ENCODE assay signal across 9 cellular contexts in genomic region chrX:40644175-40644574, GRCh38. TPM values are rescaled to one million over a fixed set of nuclear protein-coding genes. Genes with fewer than 3 reads are reported as not detected.
DNase-seq lines count a peak whose midpoint lies in the region; ATAC-seq, FAIRE-seq and TF ChIP-seq lines count a peak whose summit lies in the region.
"Had no signal": no experiment of that assay in that cellular context is flagged by ENCODE, and none has a peak within 500 bp of the region (broad histone marks: within the 10 kb centered on the region; RNA-seq: fewer than 3 reads in every experiment).

No MANE protein-coding gene starts in this region.

- H3K36me3 ChIP-seq in keratinocyte (ENCODE audit: control insufficient read depth in 2 of 2, extremely low read depth in 1 of 2, insufficient read depth in 2 of 2, low read length in 2 of 2) = peaks cover 2 to 11% of the 10 kb centered on the region in 2 experiments

- H3K4me3 ChIP-seq in keratinocyte (ENCODE audit: control insufficient read depth in 2 of 3, extremely low read depth in 1 of 3, insufficient read depth in 2 of 3, low read depth in 1 of 3, low read length in 3 of 3) = peak overlapping the region in 1 of 3 experiments; percentile 62

- peak overlapping the region; percentile 86 for H3K4me2 ChIP-seq in keratinocyte (ENCODE audit: control insufficient read depth, extremely low read depth, insufficient read depth, low read depth, low read length)

- no peak overlapping the region for H3K27ac ChIP-seq in keratinocyte (ENCODE audit: control insufficient read depth, insufficient read depth, low read length)

- H4K20me1 ChIP-seq in keratinocyte (ENCODE audit: control insufficient read depth, extremely low read depth, insufficient read depth, low read length) = peaks cover 4% of the 10 kb centered on the region

- dilution Hi-C loops in keratinocyte (cut with MboI; ENCODE audit: extremely low pct_ligation_motif_present, low sequenced_read_pairs) = no loop called here

- DNase-seq in activated T-cell treated with anti-CD3 and anti-CD28 coated beads, Interleukin-2, amount 50 U/mL, for 24 hours = no peak
- no peak for DNase-seq in activated T-cell treated with anti-CD3 and anti-CD28 coated beads, Interleukin-2, amount 50 U/mL, for 48 hours
- DNase-seq in activated naive CD8-positive, alpha-beta T cell treated with anti-CD3 and anti-CD28 coated beads, Interleukin-2, amount 10 ng/mL, durations not matched to agents 7 days and 5 days = no peak
- DNase-seq in keratinocyte (ENCODE audit: low read depth, low spot score) (no peak), type B pancreatic cell (ENCODE audit: extremely low spot score, unreplicated experiment) (no peak), NCI-H524 treated with DMSO at 0.1 percent for 48 hours (lab: John Stamatoyannopoulos, UW) (no peak), mucosa of gallbladder (ENCODE audit: low spot score) (no peak), NCI-H1417 treated with DMSO at 0.1 percent for 48 hours (lab: John Stamatoyannopoulos, UW) (no peak)

- POLR2A ChIA-PET in activated naive CD8-positive, alpha-beta T cell treated with anti-CD3 and anti-CD28 coated beads, Interleukin-2, amount 10 ng/mL, durations not matched to agents 7 days and 5 days (lab: Charles Lee) = interaction anchor here (1.4 kb wide), 1 partner anchor 63 kb away, joined by 4 read pairs; the partner anchor contains the start of gene ATP6AP2

- H3K27me3 Mint-ChIP-seq in activated T-cell treated with anti-CD3 and anti-CD28 coated beads, Interleukin-2, amount 50 U/mL, for 24 hours = peaks cover 5% of the 10 kb centered on the region
- H3K27me3 Mint-ChIP-seq in activated naive CD8-positive, alpha-beta T cell treated with anti-CD3 and anti-CD28 coated beads, Interleukin-2, amount 10 ng/mL, durations not matched to agents 7 days and 5 days = no peaks in the 10 kb centered on the region
- no peaks in the 10 kb centered on the region for H3K27me3 Mint-ChIP-seq in type B pancreatic cell

- H2AFZ ChIP-seq in keratinocyte (ENCODE audit: control insufficient read depth, low read length) = no peak overlapping the region

- no peaks in the 10 kb centered on the region for H3K9me3 ChIP-seq in keratinocyte (ENCODE audit: control insufficient read depth, low read depth, low read length)

- peaks cover 58% of the 10 kb centered on the region for H3K4me1 Mint-ChIP-seq in activated T-cell treated with anti-CD3 and anti-CD28 coated beads, Interleukin-2, amount 50 U/mL, for 24 hours (ENCODE audit: low read depth)
- peaks cover 19% of the 10 kb centered on the region for H3K4me1 Mint-ChIP-seq in activated naive CD8-positive, alpha-beta T cell treated with anti-CD3 and anti-CD28 coated beads, Interleukin-2, amount 10 ng/mL, durations not matched to agents 7 days and 5 days
- peaks cover 16% of the 10 kb centered on the region for H3K4me1 Mint-ChIP-seq in type B pancreatic cell (ENCODE audit: unreplicated experiment)

- ATAC-seq in activated naive CD8-positive, alpha-beta T cell treated with anti-CD3 and anti-CD28 coated beads, Interleukin-2, amount 10 ng/mL, durations not matched to agents 7 days and 5 days (ENCODE audit: low read depth) = no peak

- no peak for FAIRE-seq in keratinocyte (lab: Jason Lieb, UNC)

- peak overlapping the region; percentile 87 for H3K27ac Mint-ChIP-seq in activated T-cell treated with anti-CD3 and anti-CD28 coated beads, Interleukin-2, amount 50 U/mL, for 24 hours
- peak overlapping the region; percentile 90 for H3K27ac Mint-ChIP-seq in activated naive CD8-positive, alpha-beta T cell treated with anti-CD3 and anti-CD28 coated beads, Interleukin-2, amount 10 ng/mL, durations not matched to agents 7 days and 5 days
- peak overlapping the region; percentile 6 for H3K27ac Mint-ChIP-seq in type B pancreatic cell

- peak overlapping the region; percentile 2 for H3K9ac ChIP-seq in keratinocyte (ENCODE audit: control insufficient read depth, extremely low read depth, insufficient read depth, low read length)

- H3K36me3 Mint-ChIP-seq in activated T-cell treated with anti-CD3 and anti-CD28 coated beads, Interleukin-2, amount 50 U/mL, for 24 hours (ENCODE audit: low read depth) = peaks cover 57% of the 10 kb centered on the region
- H3K36me3 Mint-ChIP-seq in activated naive CD8-positive, alpha-beta T cell treated with anti-CD3 and anti-CD28 coated beads, Interleukin-2, amount 10 ng/mL, durations not matched to agents 7 days and 5 days = peaks cover 20% of the 10 kb centered on the region
- H3K36me3 Mint-ChIP-seq in type B pancreatic cell = peaks cover 8% of the 10 kb centered on the region

- H3K9me1 ChIP-seq in keratinocyte (ENCODE audit: control insufficient read depth, extremely low read depth, insufficient read depth, low read length) = no peaks in the 10 kb centered on the region

- no peaks in the 10 kb centered on the region for H3K9me3 Mint-ChIP-seq in activated T-cell treated with anti-CD3 and anti-CD28 coated beads, Interleukin-2, amount 50 U/mL, for 24 hours
- no peaks in the 10 kb centered on the region for H3K9me3 Mint-ChIP-seq in activated naive CD8-positive, alpha-beta T cell treated with anti-CD3 and anti-CD28 coated beads, Interleukin-2, amount 10 ng/mL, durations not matched to agents 7 days and 5 days
- no peaks in the 10 kb centered on the region for H3K9me3 Mint-ChIP-seq in type B pancreatic cell

- H3K4me3 Mint-ChIP-seq in activated T-cell treated with anti-CD3 and anti-CD28 coated beads, Interleukin-2, amount 50 U/mL, for 24 hours = peak overlapping the region; percentile 57
- peak overlapping the region; percentile 91 for H3K4me3 Mint-ChIP-seq in activated naive CD8-positive, alpha-beta T cell treated with anti-CD3 and anti-CD28 coated beads, Interleukin-2, amount 10 ng/mL, durations not matched to agents 7 days and 5 days
- H3K4me3 Mint-ChIP-seq in type B pancreatic cell = peak overlapping the region; percentile 48

- peaks cover 15% of the 10 kb centered on the region for H3K4me1 ChIP-seq in keratinocyte (ENCODE audit: control insufficient read depth, extremely low read depth, insufficient read depth, low read length)

- TF ChIP-seq CTCF in keratinocyte (optimal IDR thresholded peaks at IDR 0.05 in 1 of 3, IDR thresholded peaks at IDR 0.05 in 1 of 3, conservative IDR thresholded peaks at IDR 0.05 in 1 of 3; ENCODE audit: extremely low read depth in 1 of 3, insufficient read depth in 2 of 3, low read length in 3 of 3) = no peak
- TF ChIP-seq CTCF in type B pancreatic cell (conservative IDR thresholded peaks at IDR 0.05) = no peak

- peaks cover 68% of the 10 kb centered on the region for H3K79me2 ChIP-seq in keratinocyte (ENCODE audit: control insufficient read depth, insufficient read depth, low read length)

- H3K27me3 ChIP-seq in keratinocyte (ENCODE audit: control insufficient read depth, extremely low read depth, insufficient read depth, low read length) = no peaks in the 10 kb centered on the region

RNA-seq across cellular contexts. Expression of gene CXorf38, which starts 3.2 kb away (rescaled TPM):
- total RNA-seq in activated naive CD8-positive, alpha-beta T cell treated with anti-CD3 and anti-CD28 coated beads, Interleukin-2, amount 10 ng/mL, durations not matched to agents 7 days and 5 days = 10 to 100 TPM; 26.6 to 26.7 TPM
- 9.7 to 10.6 TPM (median 10.6 TPM) in 3 replicates for polyA plus RNA-seq in keratinocyte
- polyA plus RNA-seq in keratinocyte (2011; ENCODE audit: low read depth) = 4.8 TPM
- polyA plus RNA-seq in keratinocyte (2011; cell fraction: cytosol; rRNA removed) = 8.1 and 9.6 TPM in 2 replicates
- polyA plus RNA-seq in keratinocyte (2011; cell fraction: nucleus; rRNA removed) = 12.0 and 12.6 TPM in 2 replicates
- 7.4 and 7.6 TPM in 2 replicates for polyA plus RNA-seq in keratinocyte (2012; ENCODE audit: low replicate concordance)
- 3.2 to 6.9 TPM (median 5.4 TPM) in 3 replicates for polyA minus RNA-seq in keratinocyte
- polyA minus RNA-seq in keratinocyte (2011; cell fraction: cytosol; rRNA and poly(A)+ RNA removed) = 8.8 TPM
- 4.4 and 9.8 TPM in 2 replicates for polyA minus RNA-seq in keratinocyte (2011; cell fraction: nucleus; rRNA and poly(A)+ RNA removed)
- 8.1 and 8.8 TPM in 2 replicates for total RNA-seq in type B pancreatic cell (ENCODE audit: low replicate concordance)
- total RNA-seq in mucosa of gallbladder = 12.3 TPM

RNA-seq across cellular contexts. Expression of gene MPC1L, which starts 20.9 kb away (rescaled TPM):
- not detected for total RNA-seq in activated naive CD8-positive, alpha-beta T cell treated with anti-CD3 and anti-CD28 coated beads, Interleukin-2, amount 10 ng/mL, durations not matched to agents 7 days and 5 days
- polyA plus RNA-seq in keratinocyte = not detected in 3 replicates
- polyA plus RNA-seq in keratinocyte (2011; ENCODE audit: low read depth) = not detected
- polyA plus RNA-seq in keratinocyte (2011; cell fraction: cytosol; rRNA removed) = not detected in 2 replicates
- polyA plus RNA-seq in keratinocyte (2011; cell fraction: nucleus; rRNA removed) = not detected in 2 replicates
- not detected in 2 replicates for polyA plus RNA-seq in keratinocyte (2012; ENCODE audit: low replicate concordance)
- not detected in 3 replicates for polyA minus RNA-seq in keratinocyte
- polyA minus RNA-seq in keratinocyte (2011; cell fraction: cytosol; rRNA and poly(A)+ RNA removed) = not detected
- not detected in 2 replicates for polyA minus RNA-seq in keratinocyte (2011; cell fraction: nucleus; rRNA and poly(A)+ RNA removed)
- total RNA-seq in type B pancreatic cell (ENCODE audit: low replicate concordance) (not detected in 2 replicates), mucosa of gallbladder (not detected)
- total RNA-seq: kidney epithelial cell had no signal

Comparison
In these comparisons a context has a peak if more than half of its experiments do, and no peak if none do; other contexts are left out.
1. H3K27ac Mint-ChIP-seq: peak in every context shown above with its lines; median percentile 90 in activated naive CD8-positive, alpha-beta T cell treated with anti-CD3 and anti-CD28 coated beads, Interleukin-2, amount 10 ng/mL, durations not matched to agents 7 days and 5 days; 87 in activated T-cell treated with anti-CD3 and anti-CD28 coated beads, Interleukin-2, amount 50 U/mL, for 24 hours; 6 in type B pancreatic cell.